Comparison of ENCODE assay signal across 23 cellular contexts in genomic region chr2:233458031-233458610, GRCh38.
DNase-seq lines count a peak whose midpoint lies in the region; ATAC-seq and TF ChIP-seq lines count a peak whose summit lies in the region.
"Had no signal": no experiment of that assay in that cellular context is flagged by ENCODE, and none has a peak within 500 bp of the region (broad histone marks: within the 10 kb centered on the region; RNA-seq: fewer than 3 reads in every experiment).

No MANE protein-coding gene starts in this region.

- H3K27ac ChIP-seq in right cardiac atrium (ENCODE audit: low read length) (no peak overlapping the region), upper lobe of right lung (no peak overlapping the region), H9 (ENCODE audit: insufficient read length, low read depth, low read length) (no peak overlapping the region)
- H3K27ac ChIP-seq: BLaER1, GM23248, HL-60, PC-9 had no signal

- H3K9me3 Mint-ChIP-seq in chondrocyte (ENCODE audit: low read depth) (no peaks in the 10 kb centered on the region), neural crest cell (no peaks in the 10 kb centered on the region), H9 (no peaks in the 10 kb centered on the region; a peak in 1 of 5 replicates)
- H3K9me3 Mint-ChIP-seq: CD4-positive, CD25-positive, alpha-beta regulatory T cell; HFFc6 had no signal

- no peak overlapping the region for H3K9ac ChIP-seq in H9 (ENCODE audit: extremely low read depth, insufficient read length, low read length)
- H3K9ac ChIP-seq: BLaER1, GM23248 had no signal

- H3K79me2 ChIP-seq in H9 (ENCODE audit: insufficient read depth, low read length), result no peaks in the 10 kb centered on the region

- H3K23ac ChIP-seq in H9 (ENCODE audit: insufficient read length, low read depth, low read length), result no peak overlapping the region

- H4K8ac ChIP-seq in H9 (replicated peaks; ENCODE audit: insufficient read length, low read depth, low read length), result no peak overlapping the region

- ATAC-seq in right cardiac atrium (peak in 1 of 2 donors; percentile 13), left cardiac atrium (no peak), upper lobe of right lung (peak; percentile 8), HG03521 (IDR thresholded peaks at IDR 0.05; ENCODE audit: unreplicated experiment) (no peak)

- DNase-seq in right cardiac atrium, result peak in 2 of 3 donors; percentile 33 to 45
- no peak for DNase-seq in left cardiac atrium
- peak; percentile 79 for DNase-seq in chondrocyte (ENCODE audit: low spot score)
- DNase-seq in neural crest cell (ENCODE audit: low read depth, low spot score), result no peak
- no peak for DNase-seq in upper lobe of right lung
- no peak for DNase-seq in H9
- DNase-seq in DMS153 (lab: John Stamatoyannopoulos, UW), result no peak
- DNase-seq: CD4-positive, CD25-positive, alpha-beta regulatory T cell; DMS53; GM23248; HFFc6; NCI-H1048; NCI-H1417; NCI-H1694; NCI-H2029 treated with DMSO at 0.1 percent for 48 hours; NCI-H526 treated with DMSO at 0.1 percent for 48 hours; PC-9; RPMI8226; SHP77 had no signal

- H3K27ac Mint-ChIP-seq in chondrocyte (ENCODE audit: unreplicated experiment) (no peak overlapping the region), neural crest cell (ENCODE audit: unreplicated experiment) (peak overlapping the region; percentile 71), H9 (peak overlapping the region in 1 of 3 experiments; percentile 91; a peak in 2 of 7 replicates)
- H3K27ac Mint-ChIP-seq: HFFc6 had no signal

- H4K20me1 ChIP-seq in H9 (ENCODE audit: control insufficient read depth, insufficient read depth, insufficient read length), result no peaks in the 10 kb centered on the region

- no peak overlapping the region for H2BK15ac ChIP-seq in H9 (ENCODE audit: low read depth, low read length)

- no peak overlapping the region for H3K4me2 ChIP-seq in H9 (ENCODE audit: insufficient read depth, insufficient read length, low read length)
- H3K4me2 ChIP-seq: BLaER1, PC-9 had no signal

- H3K23me2 ChIP-seq in H9 (ENCODE audit: insufficient read length, low read depth, low read length, poor library complexity, severe bottlenecking), result no peaks in the 10 kb centered on the region

- H2BK5ac ChIP-seq in H9 (ENCODE audit: insufficient read length, low read length), result no peak overlapping the region

- H3K36me3 Mint-ChIP-seq in chondrocyte (ENCODE audit: low read depth) (peaks cover 41% of the 10 kb centered on the region), neural crest cell (ENCODE audit: low read depth) (no peaks in the 10 kb centered on the region), H9 (ENCODE audit: insufficient read depth in 1 of 3, low read depth in 3 of 3) (peaks cover 9 to 57% (median 42%) of the 10 kb centered on the region in 3 experiments; a peak in 6 of 7 replicates)

- H2BK12ac ChIP-seq in H9 (ENCODE audit: insufficient read length, low read depth, low read length), result no peak overlapping the region

- no peaks in the 10 kb centered on the region for H3K4me1 Mint-ChIP-seq in chondrocyte (ENCODE audit: low read depth)
- H3K4me1 Mint-ChIP-seq in neural crest cell, result no peaks in the 10 kb centered on the region
- peaks cover 0 to 2% of the 10 kb centered on the region in 2 experiments; a peak in 1 of 4 replicates for H3K4me1 Mint-ChIP-seq in H9
- H3K4me1 Mint-ChIP-seq: CD4-positive, CD25-positive, alpha-beta regulatory T cell had no signal

- no peak overlapping the region for H4K91ac ChIP-seq in H9 (ENCODE audit: insufficient read length, low read depth, low read length)

- TF ChIP-seq CTCF in chondrocyte (IDR thresholded peaks at IDR 0.05) (no peak), neural crest cell (conservative IDR thresholded peaks at IDR 0.05) (no peak), upper lobe of right lung (IDR thresholded peaks at IDR 0.05) (no peak), H9 (conservative IDR thresholded peaks at IDR 0.05) (no peak)

- H2BK120ac ChIP-seq in H9 (ENCODE audit: low read depth, low read length, poor library complexity, severe bottlenecking), result no peak overlapping the region

- H3K9me3 ChIP-seq in right cardiac atrium (ENCODE audit: control insufficient read depth, low read length) (no peaks in the 10 kb centered on the region), upper lobe of right lung (no peaks in the 10 kb centered on the region), H9 (ENCODE audit: control insufficient read depth, low read depth, low read length) (no peaks in the 10 kb centered on the region)
- H3K9me3 ChIP-seq: BLaER1, HAP-1 had no signal

- H2AK5ac ChIP-seq in H9 (ENCODE audit: insufficient read length, low read length), result no peak overlapping the region

- no peaks in the 10 kb centered on the region for H3K27me3 Mint-ChIP-seq in chondrocyte (ENCODE audit: low read depth)
- H3K27me3 Mint-ChIP-seq in neural crest cell (ENCODE audit: low read depth), result no peaks in the 10 kb centered on the region
- no peaks in the 10 kb centered on the region for H3K27me3 Mint-ChIP-seq in H9 (ENCODE audit: low read depth)
- H3K27me3 Mint-ChIP-seq: CD4-positive, CD25-positive, alpha-beta regulatory T cell had no signal

- no peaks in the 10 kb centered on the region for H3K27me3 ChIP-seq in right cardiac atrium (ENCODE audit: control insufficient read depth, insufficient read depth)
- H3K27me3 ChIP-seq in upper lobe of right lung, result no peaks in the 10 kb centered on the region
- no peaks in the 10 kb centered on the region for H3K27me3 ChIP-seq in H9 (ENCODE audit: insufficient read depth, low read length)
- H3K27me3 ChIP-seq: BLaER1 had no signal

- H3K4me3 ChIP-seq in right cardiac atrium (ENCODE audit: low read length), result no peak overlapping the region
- H3K4me3 ChIP-seq in upper lobe of right lung, result no peak overlapping the region
- H3K4me3 ChIP-seq: BLaER1, GM23248, HAP-1, PC-9 had no signal

- H4K5ac ChIP-seq in H9 (ENCODE audit: insufficient read length, low read depth, low read length), result no peak overlapping the region

- no peak overlapping the region for H3K4ac ChIP-seq in H9 (ENCODE audit: low read depth, low read length)

- 94% methylated on average over 20 of the region's 20 CpGs for WGBS in right cardiac atrium
- no CpG with 5 or more reads among the region's 20 CpGs for WGBS in H9 (ENCODE audit: extremely low coverage, insufficient read length, low lambda C conversion rate)

- no peak overlapping the region for H3K56ac ChIP-seq in H9 (ENCODE audit: insufficient read length, low read depth, low read length)

- H3K4me3 Mint-ChIP-seq in chondrocyte (ENCODE audit: unreplicated experiment) (no peak overlapping the region), neural crest cell (no peak overlapping the region), H9 (no peak overlapping the region)
- H3K4me3 Mint-ChIP-seq: CD4-positive, CD25-positive, alpha-beta regulatory T cell; HFFc6 had no signal

- intact Hi-C loops in right cardiac atrium (cut with DNase I) (no loop called here), left cardiac atrium (cut with DNase I) (no loop called here), upper lobe of right lung (cut with DNase I) (no loop called here)

- no peaks in the 10 kb centered on the region for H3K79me1 ChIP-seq in H9 (ENCODE audit: insufficient read depth, low read depth, low read length, poor library complexity, severe bottlenecking)

- peaks cover 95% of the 10 kb centered on the region for H3K36me3 ChIP-seq in upper lobe of right lung

- H2BK20ac ChIP-seq in H9 (ENCODE audit: low read depth, low read length, poor library complexity, severe bottlenecking), result no peak overlapping the region

- no peaks in the 10 kb centered on the region for H3K4me1 ChIP-seq in right cardiac atrium (ENCODE audit: control insufficient read depth, insufficient read depth, low read length)
- H3K4me1 ChIP-seq in upper lobe of right lung, result no peaks in the 10 kb centered on the region
- no peaks in the 10 kb centered on the region for H3K4me1 ChIP-seq in H9 (ENCODE audit: insufficient read depth, low read length)
- H3K4me1 ChIP-seq: BLaER1, HAP-1 had no signal

- H3T11ph ChIP-seq in H9 (ENCODE audit: low read length), result no peak overlapping the region

- H2AFZ ChIP-seq in H9 (ENCODE audit: low read length), result no peak overlapping the region
- H2AFZ ChIP-seq: GM23248, PC-9 had no signal

- no peak overlapping the region for H3K18ac ChIP-seq in H9 (ENCODE audit: insufficient read length, low read depth, low read length)

- H3K14ac ChIP-seq in H9 (ENCODE audit: insufficient read depth, low read length), result no peak overlapping the region

Comparison
In these comparisons a context has a peak if more than half of its experiments do, and no peak if none do; other contexts are left out.
1. DNase-seq: peak in right cardiac atrium (2 of 3) and chondrocyte (single experiment); none in left cardiac atrium (single experiment), neural crest cell (single experiment), upper lobe of right lung (single experiment), H9 (single experiment) and DMS153 (single experiment).